Comparison of ENCODE assay signal across 10 cellular contexts in genomic region chr22:38261478-38261803, GRCh38. TPM values are rescaled to one million over a fixed set of nuclear protein-coding genes. Genes with fewer than 3 reads are reported as not detected.
DNase-seq lines count a peak whose midpoint lies in the region; ATAC-seq, FAIRE-seq and TF ChIP-seq lines count a peak whose summit lies in the region.
"Had no signal": no experiment of that assay in that cellular context is flagged by ENCODE, and none has a peak within 500 bp of the region (broad histone marks: within the 10 kb centered on the region; RNA-seq: fewer than 3 reads in every experiment).

No MANE protein-coding gene starts in this region.

- 33% methylated on average over 3 of the region's 3 CpGs for WGBS in HepG2 (ENCODE audit: low lambda C conversion rate)
- 58% methylated on average over 2 of the region's 3 CpGs for WGBS in right lobe of liver (ENCODE audit: insufficient coverage, low coverage, low lambda C conversion rate, missing lambda C conversion rate)
- WGBS in ovary, 3 donors = 53 to 64% (median 63%) methylated on average over 3 of the region's 3 CpGs

- H3K79me2 ChIP-seq in HepG2 (ENCODE audit: insufficient read depth, low read length) = peaks cover 21% of the 10 kb centered on the region

- ATAC-seq in HepG2 (peak; percentile 25), right lobe of liver (no peak)

- H3K4me3 ChIP-seq in HepG2 (replicated peaks in 1 of 3; ENCODE audit: insufficient read depth in 1 of 3, low read depth in 2 of 3, low read length in 3 of 3) (peak overlapping the region in 2 of 3 experiments; percentile 22 to 53; a peak in 4 of 6 replicates), right lobe of liver (no peak overlapping the region), fibroblast of the aortic adventitia (ENCODE audit: low read depth, low read length) (no peak overlapping the region), ovary (no peak overlapping the region), uterus (no peak overlapping the region)

- no peak for DNase-seq in HepG2 (ENCODE audit: low spot score)
- no peak for DNase-seq in right lobe of liver
- DNase-seq in fibroblast of the aortic adventitia (ENCODE audit: low read depth) = peak; percentile 41
- DNase-seq in ovary = no peak
- no peak for DNase-seq in uterus
- DNase-seq in stimulated activated CD4-positive, alpha-beta T cell treated with anti-CD3 and anti-CD28 coated beads, Interleukin-15, amount 100 ng/mL, for 24 hours = no peak
- DNase-seq in inferior parietal cortex (ENCODE audit: extremely low spot score) = no peak
- DNase-seq in mesenteric fat pad (ENCODE audit: low spot score) = no peak
- DNase-seq: DMS79, foreskin melanocyte had no signal

- POLR2A ChIA-PET in HepG2 (lab: Yijun Ruan, JAX) = interaction anchor here (1.6 kb wide), 1 partner anchor 67 kb away, joined by 3 read pairs; no protein-coding TSS in a partner anchor

- H3K36me3 ChIP-seq in HepG2 (replicated peaks in 1 of 2; ENCODE audit: control insufficient read depth in 1 of 2, insufficient read depth in 2 of 2, low read length in 2 of 2) = peaks cover 0 to 2% of the 10 kb centered on the region in 2 experiments; a peak in 1 of 5 replicates
- no peaks in the 10 kb centered on the region for H3K36me3 ChIP-seq in right lobe of liver
- H3K36me3 ChIP-seq in ovary = no peaks in the 10 kb centered on the region
- H3K36me3 ChIP-seq in uterus = no peaks in the 10 kb centered on the region

- CTCF ChIA-PET in HepG2 (lab: Yijun Ruan, JAX; ENCODE audit: low intra/inter-chr PET ratio, low total read pairs) = interaction anchor here (2.1 kb wide), 1 partner anchor 92 kb away, joined by 18 read pairs; no protein-coding TSS in a partner anchor

- H3K9me3 ChIP-seq in HepG2 (ENCODE audit: low read length) (no peaks in the 10 kb centered on the region), right lobe of liver (no peaks in the 10 kb centered on the region), ovary (no peaks in the 10 kb centered on the region), uterus (no peaks in the 10 kb centered on the region)

- TF ChIP-seq RAD21 in HepG2 (CRISPR knock-in tag; IDR thresholded peaks at IDR 0.05) = no peak

- TF ChIP-seq CTCF in HepG2 (CRISPR knock-in tag; IDR thresholded peaks at IDR 0.05) = no peak
- no peak for TF ChIP-seq CTCF in right lobe of liver (IDR thresholded peaks at IDR 0.05)
- no peak for TF ChIP-seq CTCF in fibroblast of the aortic adventitia (IDR thresholded peaks at IDR 0.05; ENCODE audit: insufficient read depth, low read length)
- no peak for TF ChIP-seq CTCF in ovary (IDR thresholded peaks at IDR 0.05)
- no peak for TF ChIP-seq CTCF in uterus (IDR thresholded peaks at IDR 0.05)

- H3K27ac ChIP-seq in HepG2 (ENCODE audit: extremely low read length, insufficient read depth, low read length) = peak overlapping the region; percentile 73
- no peak overlapping the region for H3K27ac ChIP-seq in right lobe of liver
- H3K27ac ChIP-seq in ovary = peak overlapping the region; percentile 32 to 76
- H3K27ac ChIP-seq in uterus = peak overlapping the region; percentile 80 to 88

- no peak for FAIRE-seq in HepG2 (lab: Jason Lieb, UNC)

- TF ChIP-seq POLR2A in HepG2 (IDR thresholded peaks at IDR 0.05; ENCODE audit: insufficient read depth in 1 of 2, low read depth in 2 of 2, low read length in 2 of 2) = no peak
- no peak for TF ChIP-seq POLR2A in right lobe of liver (IDR thresholded peaks at IDR 0.05)
- TF ChIP-seq POLR2A in ovary (IDR thresholded peaks at IDR 0.05) = no peak
- TF ChIP-seq POLR2A in uterus (IDR thresholded peaks at IDR 0.05) = no peak

- peak overlapping the region; percentile 46; the same call in 1 of the 2 replicates for H3K9ac ChIP-seq in HepG2 (ENCODE audit: insufficient read depth, low read depth, low read length)

- peaks cover 58% of the 10 kb centered on the region for H3K4me1 ChIP-seq in HepG2 (ENCODE audit: insufficient read depth, low read length)
- H3K4me1 ChIP-seq in right lobe of liver = peaks cover 0 to 11% (median 4%) of the 10 kb centered on the region in 4 donors
- peaks cover 27% of the 10 kb centered on the region for H3K4me1 ChIP-seq in ovary (ENCODE audit: insufficient read depth)
- H3K4me1 ChIP-seq in uterus = peaks cover 5 to 21% of the 10 kb centered on the region in 2 donors

- H2AFZ ChIP-seq in HepG2 (ENCODE audit: low read length) = no peak overlapping the region

- peak overlapping the region; percentile 81 for H3K4me2 ChIP-seq in HepG2 (ENCODE audit: low read depth, low read length)

- H3K27me3 ChIP-seq in HepG2 (ENCODE audit: control insufficient read depth in 1 of 2, insufficient read depth in 2 of 2, low read length in 2 of 2) (no peaks in the 10 kb centered on the region), right lobe of liver (no peaks in the 10 kb centered on the region), ovary (no peaks in the 10 kb centered on the region), uterus (no peaks in the 10 kb centered on the region)

- intact Hi-C loops in HepG2 (cut with micrococcal nuclease; ENCODE audit: unreplicated experiment) (loop anchor here (5.0 to 10.0 kb wide), 2 partner anchors 149 to 207 kb away; partner anchors contain the start of genes BAIAP2L2 and PICK1), right lobe of liver (cut with DNase I) (loop anchor here in 1 of 2 donors (10.0 kb wide), 1 partner anchor 83 kb away; no protein-coding TSS in a partner anchor), ovary (cut with DNase I) (loop anchor here in 2 of 4 donors (5.0 to 10.0 kb wide), 3 partner anchors 56 to 93 kb away; partner anchors contain the start of genes CSNK1E (in 1 of the 2) and MAFF (in 1 of the 2)), uterus (cut with DNase I; ENCODE audit: low total_unique reads) (loop anchor here (10.0 kb wide), 1 partner anchor 57 kb away; the partner anchor contains the start of gene MAFF)

- peaks cover 4% of the 10 kb centered on the region; the same call in 1 of the 2 replicates for H4K20me1 ChIP-seq in HepG2 (ENCODE audit: insufficient read depth, low read length)

- no TSS peak for BruUV-seq in HepG2 (replicated peaks; lab: Mats Ljungman, UMichigan)

- in situ Hi-C loops in HepG2 (cut with HindIII; ENCODE audit: extremely low pct_ligation_motif_present, low pct_unique_long_range_greater_than_20kb) = loop anchor here (5.0 kb wide), 1 partner anchor 91 kb away; no protein-coding TSS in a partner anchor

- TF ChIP-seq EP300 in HepG2 (IDR thresholded peaks at IDR 0.05; ENCODE audit: low read depth in 2 of 2, low read length in 2 of 2) (no peak), HepG2 (CRISPR knock-in tag; IDR thresholded peaks at IDR 0.05; ENCODE audit: borderline replicate concordance) (no peak), ovary (IDR thresholded peaks at IDR 0.05) (no peak)

RNA-seq across cellular contexts. Expression of gene TMEM184B, which starts 11.4 kb away (rescaled TPM):
- total RNA-seq in HepG2 (2016; rRNA removed; fragmentation: Illumina TruSeq; extraction: Trizol) (11.8 and 15.9 TPM in 2 replicates), right lobe of liver (10 to 100 TPM in 5 of 6 experiments, 1 to 10 TPM in 1; 7.9 to 42.6 (median 16.9) TPM), fibroblast of the aortic adventitia (ENCODE audit: low replicate concordance) (20.2 and 46.0 TPM in 2 replicates), ovary (10 to 100 TPM; 24.9 to 48.3 (median 38.6) TPM), uterus (10 to 100 TPM; 31.7 to 70.4 (median 50.7) TPM), mesenteric fat pad (84.4 TPM)
- 12.8 and 13.5 TPM in 2 replicates for total RNA-seq in HepG2 (2016; cell fraction: cytosol; rRNA removed; fragmentation: Illumina TruSeq; extraction: Trizol; ENCODE audit: low read depth)
- 10.2 and 15.3 TPM in 2 replicates for total RNA-seq in HepG2 (2016; cell fraction: insoluble cytoplasmic fraction; rRNA removed; fragmentation: Illumina TruSeq; extraction: Trizol)
- 32.8 and 33.3 TPM in 2 replicates for total RNA-seq in HepG2 (2016; cell fraction: membrane; rRNA removed; fragmentation: Illumina TruSeq; extraction: Trizol)
- 12.9 and 16.5 TPM in 2 replicates for total RNA-seq in HepG2 (2016; cell fraction: nucleus; rRNA removed; fragmentation: Illumina TruSeq; extraction: Trizol)
- polyA plus RNA-seq in HepG2 (2011; rRNA removed) (16.0 and 16.4 TPM in 2 replicates), ovary (10 to 100 TPM; 15.3 to 30.3 TPM)
- 13.7 and 14.0 TPM in 2 replicates for polyA plus RNA-seq in HepG2 (2011; cell fraction: cytosol; rRNA removed)
- polyA plus RNA-seq in HepG2 (2011; cell fraction: nucleus; rRNA removed) = 33.2 and 36.0 TPM in 2 replicates
- 18.5 and 26.5 TPM in 2 replicates for polyA plus RNA-seq in HepG2 (2012)
- 13.7 and 14.5 TPM in 2 replicates for polyA plus RNA-seq in HepG2 (2016; cell fraction: cytosol; fragmentation: Illumina TruSeq; extraction: Trizol; ENCODE audit: low read depth)
- polyA plus RNA-seq in HepG2 (2016; cell fraction: insoluble cytoplasmic fraction; fragmentation: Illumina TruSeq; extraction: Trizol; ENCODE audit: low read depth) = 14.5 and 19.7 TPM in 2 replicates
- 34.1 and 39.3 TPM in 2 replicates for polyA plus RNA-seq in HepG2 (2016; cell fraction: membrane; fragmentation: Illumina TruSeq; extraction: Trizol; ENCODE audit: low read depth)
- 38.4 and 41.0 TPM in 2 replicates for polyA plus RNA-seq in HepG2 (2016; cell fraction: nucleus; fragmentation: Illumina TruSeq; extraction: Trizol; ENCODE audit: insufficient read depth, low read depth)
- 21.0 and 37.7 TPM in 2 replicates for polyA minus RNA-seq in HepG2 (2011; rRNA and poly(A)+ RNA removed; ENCODE audit: low replicate concordance)
- 18.8 and 20.9 TPM in 2 replicates for polyA minus RNA-seq in HepG2 (2011; cell fraction: cytosol; rRNA and poly(A)+ RNA removed)
- polyA minus RNA-seq in HepG2 (2011; cell fraction: nucleus; rRNA and poly(A)+ RNA removed) = 8.7 and 10.9 TPM in 2 replicates

RNA-seq across cellular contexts. Expression of gene CSNK1E, which starts 55.8 kb away (rescaled TPM):
- total RNA-seq in HepG2 (2016; rRNA removed; fragmentation: Illumina TruSeq; extraction: Trizol) (19.8 and 34.7 TPM in 2 replicates), right lobe of liver (10 to 100 TPM; 19.9 to 41.8 (median 27.4) TPM), fibroblast of the aortic adventitia (ENCODE audit: low replicate concordance) (31.5 and 94.7 TPM in 2 replicates), ovary (100 to 1,000 TPM in 5 of 7 donors, 10 to 100 TPM in 2; 73.2 to 161 (median 105) TPM), uterus (100 to 1,000 TPM in 2 of 4 donors, 10 to 100 TPM in 2; 22.1 to 171 (median 100) TPM), mesenteric fat pad (138 TPM)
- total RNA-seq in HepG2 (2016; cell fraction: cytosol; rRNA removed; fragmentation: Illumina TruSeq; extraction: Trizol; ENCODE audit: low read depth) = 34.0 and 36.2 TPM in 2 replicates
- total RNA-seq in HepG2 (2016; cell fraction: insoluble cytoplasmic fraction; rRNA removed; fragmentation: Illumina TruSeq; extraction: Trizol) = 18.0 and 33.5 TPM in 2 replicates
- total RNA-seq in HepG2 (2016; cell fraction: membrane; rRNA removed; fragmentation: Illumina TruSeq; extraction: Trizol) = 53.9 and 59.1 TPM in 2 replicates
- total RNA-seq in HepG2 (2016; cell fraction: nucleus; rRNA removed; fragmentation: Illumina TruSeq; extraction: Trizol) = 30.6 and 34.3 TPM in 2 replicates
- polyA plus RNA-seq in HepG2 (2011; rRNA removed) (129 and 152 TPM in 2 replicates), ovary (100 to 1,000 TPM in 1 of 2 donors, 10 to 100 TPM in 1; 61.4 to 135 TPM)
- 93.4 and 108 TPM in 2 replicates for polyA plus RNA-seq in HepG2 (2011; cell fraction: cytosol; rRNA removed)
- polyA plus RNA-seq in HepG2 (2011; cell fraction: nucleus; rRNA removed) = 285 and 291 TPM in 2 replicates
- polyA plus RNA-seq in HepG2 (2012) = 60.9 and 83.8 TPM in 2 replicates
- 40.2 and 42.9 TPM in 2 replicates for polyA plus RNA-seq in HepG2 (2016; cell fraction: cytosol; fragmentation: Illumina TruSeq; extraction: Trizol; ENCODE audit: low read depth)
- 27.5 and 37.1 TPM in 2 replicates for polyA plus RNA-seq in HepG2 (2016; cell fraction: insoluble cytoplasmic fraction; fragmentation: Illumina TruSeq; extraction: Trizol; ENCODE audit: low read depth)
- polyA plus RNA-seq in HepG2 (2016; cell fraction: membrane; fragmentation: Illumina TruSeq; extraction: Trizol; ENCODE audit: low read depth) = 58.9 and 59.0 TPM in 2 replicates
- polyA plus RNA-seq in HepG2 (2016; cell fraction: nucleus; fragmentation: Illumina TruSeq; extraction: Trizol; ENCODE audit: insufficient read depth, low read depth) = 67.4 and 77.3 TPM in 2 replicates
- 116 and 242 TPM in 2 replicates for polyA minus RNA-seq in HepG2 (2011; rRNA and poly(A)+ RNA removed; ENCODE audit: low replicate concordance)
- polyA minus RNA-seq in HepG2 (2011; cell fraction: cytosol; rRNA and poly(A)+ RNA removed) = 54.0 and 54.3 TPM in 2 replicates
- 69.5 and 90.5 TPM in 2 replicates for polyA minus RNA-seq in HepG2 (2011; cell fraction: nucleus; rRNA and poly(A)+ RNA removed)

RNA-seq across cellular contexts. Expression of gene MAFF, which starts 59.6 kb away (rescaled TPM):
- total RNA-seq in HepG2 (2016; rRNA removed; fragmentation: Illumina TruSeq; extraction: Trizol) = 3.1 and 5.4 TPM in 2 replicates
- 1.1 and 1.3 TPM in 2 replicates for total RNA-seq in HepG2 (2016; cell fraction: cytosol; rRNA removed; fragmentation: Illumina TruSeq; extraction: Trizol; ENCODE audit: low read depth)
- total RNA-seq in HepG2 (2016; cell fraction: insoluble cytoplasmic fraction; rRNA removed; fragmentation: Illumina TruSeq; extraction: Trizol) = 3.7 and 5.5 TPM in 2 replicates
- total RNA-seq in HepG2 (2016; cell fraction: membrane; rRNA removed; fragmentation: Illumina TruSeq; extraction: Trizol) = 2.3 and 2.5 TPM in 2 replicates
- total RNA-seq in HepG2 (2016; cell fraction: nucleus; rRNA removed; fragmentation: Illumina TruSeq; extraction: Trizol) = 4.4 and 6.4 TPM in 2 replicates
- polyA plus RNA-seq in HepG2 (2011; rRNA removed) = 14.3 and 17.1 TPM in 2 replicates
- 15.6 and 18.3 TPM in 2 replicates for polyA plus RNA-seq in HepG2 (2011; cell fraction: cytosol; rRNA removed)
- 15.7 and 16.6 TPM in 2 replicates for polyA plus RNA-seq in HepG2 (2011; cell fraction: nucleus; rRNA removed)
- 12.4 and 26.2 TPM in 2 replicates for polyA plus RNA-seq in HepG2 (2012)
- polyA plus RNA-seq in HepG2 (2016; cell fraction: cytosol; fragmentation: Illumina TruSeq; extraction: Trizol; ENCODE audit: low read depth) = 0.70 and 0.71 TPM in 2 replicates
- 3.5 and 3.7 TPM in 2 replicates for polyA plus RNA-seq in HepG2 (2016; cell fraction: insoluble cytoplasmic fraction; fragmentation: Illumina TruSeq; extraction: Trizol; ENCODE audit: low read depth)
- polyA plus RNA-seq in HepG2 (2016; cell fraction: membrane; fragmentation: Illumina TruSeq; extraction: Trizol; ENCODE audit: low read depth) = 1.2 and 1.9 TPM in 2 replicates
- polyA plus RNA-seq in HepG2 (2016; cell fraction: nucleus; fragmentation: Illumina TruSeq; extraction: Trizol; ENCODE audit: insufficient read depth, low read depth) = 7.1 and 7.9 TPM in 2 replicates
- polyA minus RNA-seq in HepG2 (2011; rRNA and poly(A)+ RNA removed; ENCODE audit: low replicate concordance) = 2.5 and 12.3 TPM in 2 replicates
- polyA minus RNA-seq in HepG2 (2011; cell fraction: cytosol; rRNA and poly(A)+ RNA removed) = 11.3 and 12.8 TPM in 2 replicates
- 7.3 and 8.1 TPM in 2 replicates for polyA minus RNA-seq in HepG2 (2011; cell fraction: nucleus; rRNA and poly(A)+ RNA removed)
- total RNA-seq in right lobe of liver = 10 to 100 TPM in 3 of 6 experiments, 1 to 10 TPM in 3; 2.6 to 30.6 (median 11.0) TPM
- 21.8 and 33.7 TPM in 2 replicates for total RNA-seq in fibroblast of the aortic adventitia (ENCODE audit: low replicate concordance)
- 100 to 1,000 TPM in 1 of 7 donors, 10 to 100 TPM in 6; 15.0 to 153 (median 19.4) TPM for total RNA-seq in ovary
- 10 to 100 TPM; 13.3 to 25.2 TPM for polyA plus RNA-seq in ovary
- total RNA-seq in uterus = 100 to 1,000 TPM in 1 of 4 donors, 10 to 100 TPM in 3; 10.1 to 180 (median 44.0) TPM
- 101 TPM for total RNA-seq in mesenteric fat pad

Comparison
In these comparisons a context has a peak if more than half of its experiments do, and no peak if none do; other contexts are left out.
1. H3K27ac ChIP-seq: peak in HepG2 (single experiment), ovary (2 of 2) and uterus (2 of 2); none in right lobe of liver (0 of 3).
2. H3K4me3 ChIP-seq: peak in HepG2 (2 of 3); none in right lobe of liver (0 of 3), fibroblast of the aortic adventitia (single experiment), ovary (single experiment) and uterus (0 of 2).